8 cellular contexts compared by ENCODE assay signal in genomic region chr19:45485301-45486077, GRCh38. TPM values are rescaled to one million over a fixed set of nuclear protein-coding genes. Genes with fewer than 3 reads are reported as not detected.
DNase-seq lines count a peak whose midpoint lies in the region; ATAC-seq, FAIRE-seq and TF ChIP-seq lines count a peak whose summit lies in the region.

No MANE protein-coding gene starts in this region.

- FAIRE-seq in kidney (lab: Jason Lieb, UNC), result no peak

- peak; percentile 94 for ATAC-seq in HG03175 (IDR thresholded peaks at IDR 0.05; ENCODE audit: unreplicated experiment)
- peak; percentile 100 for ATAC-seq in central memory CD8-positive, alpha-beta T cell (replicated peaks; ENCODE audit: extremely low read depth, poor library complexity, severe bottlenecking)

- no peaks in the 10 kb centered on the region for H3K27me3 Mint-ChIP-seq in central memory CD8-positive, alpha-beta T cell

- H3K36me3 Mint-ChIP-seq in central memory CD8-positive, alpha-beta T cell (ENCODE audit: insufficient read depth), result peaks cover 6% of the 10 kb centered on the region

- no peaks in the 10 kb centered on the region for H3K36me3 ChIP-seq in kidney (ENCODE audit: control insufficient read depth in 1 of 2, insufficient read depth in 2 of 2, low read length in 2 of 2)

- peak overlapping the region in 1 of 2 donors; percentile 32 for H3K27ac ChIP-seq in kidney (ENCODE audit: low read depth in 2 of 2, low read length in 2 of 2)

- H3K4me3 Mint-ChIP-seq in central memory CD8-positive, alpha-beta T cell, result peak overlapping the region; percentile 85

- DNase-seq in AG09319 (ENCODE audit: extremely low read depth, low read depth) (peak; percentile 85), NCI-H226 (peak; percentile 88), kidney (peak; percentile 99)
- DNase-seq in activated CD4-positive, CD25-positive, alpha-beta regulatory T cell (lab: John Stamatoyannopoulos, UW), result peak; percentile 94 to 98 (median 95)
- peak; percentile 93 to 97 for DNase-seq in central memory CD8-positive, alpha-beta T cell (ENCODE audit: low spot score in 2 of 2)
- peak; percentile 95 to 96 for DNase-seq in stimulated activated CD4-positive, alpha-beta T cell treated with anti-CD3 and anti-CD28 coated beads, Interleukin-15, amount 100 ng/mL, for 1 hour (ENCODE audit: low read depth in 1 of 2, low spot score in 1 of 2)

- peak; percentile 25 for TF ChIP-seq POLR2A in GM18951 (IDR thresholded peaks at IDR 0.05; ENCODE audit: extremely low read depth, insufficient read depth, insufficient read length)

- H3K4me3 ChIP-seq in kidney (ENCODE audit: low read length in 2 of 2), result peak overlapping the region; percentile 63 to 85

- H3K27ac Mint-ChIP-seq in central memory CD8-positive, alpha-beta T cell (ENCODE audit: low read depth), result no peak overlapping the region

- H3K9me3 Mint-ChIP-seq in central memory CD8-positive, alpha-beta T cell, result no peaks in the 10 kb centered on the region

- peak overlapping the region in 1 of 2 donors; percentile 65 for H3K9ac ChIP-seq in kidney (ENCODE audit: low read length in 2 of 2)

- TF ChIP-seq CTCF in AG09319 (IDR thresholded peaks at IDR 0.05; ENCODE audit: low read depth, low read length) (peak; percentile 89), kidney (IDR thresholded peaks at IDR 0.05; ENCODE audit: borderline replicate concordance, extremely low read depth, insufficient read depth) (peak; percentile 92)

- intact Hi-C loops in kidney (cut with DNase I), result no loop called here

- H3K9me3 ChIP-seq in kidney (ENCODE audit: control insufficient read depth in 1 of 2, low read length in 2 of 2), result no peaks in the 10 kb centered on the region

- in situ Hi-C loops in GM18951 (cut with MboI; ENCODE audit: low sequenced_read_pairs, unreplicated experiment), result no loop called here

- H3K4me1 Mint-ChIP-seq in central memory CD8-positive, alpha-beta T cell, result peaks cover 8% of the 10 kb centered on the region

- no peaks in the 10 kb centered on the region for H3K4me1 ChIP-seq in kidney (ENCODE audit: control insufficient read depth in 1 of 2, insufficient read depth in 1 of 2, low read depth in 1 of 2, low read length in 2 of 2)

RNA-seq across cellular contexts. Expression of gene RTN2, which starts 11.4 kb away (rescaled TPM):
- total RNA-seq in kidney, result 7.3 TPM
- polyA plus RNA-seq in kidney (ENCODE audit: insufficient read depth, low read depth, low replicate concordance), result 8.2 TPM

RNA-seq across cellular contexts. Expression of gene PPM1N, which starts 12.8 kb away (rescaled TPM):
- 2.2 TPM for total RNA-seq in kidney
- polyA plus RNA-seq in kidney (ENCODE audit: insufficient read depth, low read depth, low replicate concordance), result 0.69 TPM

RNA-seq across cellular contexts. Expression of gene FOSB, which starts 17.7 kb away (rescaled TPM):
- total RNA-seq in kidney, result 0.98 TPM
- polyA plus RNA-seq in kidney (ENCODE audit: insufficient read depth, low read depth, low replicate concordance), result 0.73 TPM

RNA-seq across cellular contexts. Expression of gene VASP, which starts 21.8 kb away (rescaled TPM):
- total RNA-seq in kidney, result 105 TPM
- polyA plus RNA-seq in kidney (ENCODE audit: insufficient read depth, low read depth, low replicate concordance), result 36.3 TPM
